In genomic region chr22:49999063-49999900, GRCh38 we compare ENCODE assay signal across 11 cellular contexts. TPM values are rescaled to one million over a fixed set of nuclear protein-coding genes. Genes with fewer than 3 reads are reported as not detected.
DNase-seq lines count a peak whose midpoint lies in the region; ATAC-seq, FAIRE-seq and TF ChIP-seq lines count a peak whose summit lies in the region.
"Had no signal": no experiment of that assay in that cellular context is flagged by ENCODE, and none has a peak within 500 bp of the region (broad histone marks: within the 10 kb centered on the region; RNA-seq: fewer than 3 reads in every experiment).

No MANE protein-coding gene starts in this region.

- H4K20me1 ChIP-seq in astrocyte (ENCODE audit: insufficient read depth, low read length): no peaks in the 10 kb centered on the region

- peaks cover 4% of the 10 kb centered on the region for H3K4me1 Mint-ChIP-seq in astrocyte (ENCODE audit: low read depth, unreplicated experiment)
- H3K4me1 Mint-ChIP-seq in stimulated activated naive B cell treated with anti-CD40 and anti-IgM and Interleukin-4, amounts not matched to agents 10 μg/mL and 1 μg/mL and 100 μg/mL, for 72 hours: peaks cover 13 to 21% of the 10 kb centered on the region in 2 donors

- H3K4me3 ChIP-seq in astrocyte (ENCODE audit: insufficient read depth, low read depth, low read length): no peak overlapping the region
- H3K4me3 ChIP-seq in iPS-18a (ENCODE audit: low read length): peak overlapping the region; percentile 51

- no peak overlapping the region for H3K27ac ChIP-seq in astrocyte (ENCODE audit: low read depth, low read length)
- H3K27ac ChIP-seq in iPS-18a (ENCODE audit: low read length): no peak overlapping the region
- H3K27ac ChIP-seq: neutrophil had no signal

- no peak overlapping the region for H3K9ac ChIP-seq in astrocyte (ENCODE audit: low read length)
- no peak overlapping the region for H3K9ac ChIP-seq in iPS-18a (ENCODE audit: low read length)

- H3K4me1 ChIP-seq in astrocyte (ENCODE audit: insufficient read depth, low read length) (no peaks in the 10 kb centered on the region), iPS-18a (ENCODE audit: control insufficient read depth, low read depth, low read length) (no peaks in the 10 kb centered on the region)

- peak overlapping the region; percentile 52 for H3K4me2 ChIP-seq in astrocyte (ENCODE audit: low read length)

- peaks cover 2% of the 10 kb centered on the region for H3K36me3 Mint-ChIP-seq in astrocyte (ENCODE audit: low read depth, unreplicated experiment)
- no peaks in the 10 kb centered on the region for H3K36me3 Mint-ChIP-seq in stimulated activated naive B cell treated with anti-CD40 and anti-IgM and Interleukin-4, amounts not matched to agents 10 μg/mL and 1 μg/mL and 100 μg/mL, for 72 hours
- H3K36me3 Mint-ChIP-seq: stimulated activated memory B cell treated with anti-CD40 and anti-IgM and Interleukin-4, amounts not matched to agents 10 μg/mL and 1 μg/mL and 100 μg/mL, for 72 hours had no signal

- H3K79me2 ChIP-seq in astrocyte (ENCODE audit: insufficient read depth, low read length): no peaks in the 10 kb centered on the region

- DNase-seq in activated CD4-positive, alpha-beta T cell treated with anti-CD3 and anti-CD28 coated beads for 48 hours: peak; percentile 43
- DNase-seq in activated CD4-positive, alpha-beta T cell treated with anti-CD3 and anti-CD28 coated beads for 4 hours: no peak
- DNase-seq in astrocyte (ENCODE audit: low read depth) (no peak), NCI-H345 treated with DMSO at 0.1 percent for 48 hours (lab: John Stamatoyannopoulos, UW; ENCODE audit: unreplicated experiment) (no peak), NCI-H1105 (lab: John Stamatoyannopoulos, UW) (no peak)
- no peak for DNase-seq in stimulated activated naive B cell treated with anti-CD40 and anti-IgM and Interleukin-4, amounts not matched to agents 10 μg/mL and 1 μg/mL and 100 μg/mL, for 72 hours

- H3K9me3 Mint-ChIP-seq in astrocyte (ENCODE audit: unreplicated experiment): peaks cover 2% of the 10 kb centered on the region
- H3K9me3 Mint-ChIP-seq in stimulated activated naive B cell treated with anti-CD40 and anti-IgM and Interleukin-4, amounts not matched to agents 10 μg/mL and 1 μg/mL and 100 μg/mL, for 72 hours: no peaks in the 10 kb centered on the region
- H3K9me3 Mint-ChIP-seq: stimulated activated memory B cell treated with anti-CD40 and anti-IgM and Interleukin-4, amounts not matched to agents 10 μg/mL and 1 μg/mL and 100 μg/mL, for 72 hours had no signal

- no peak for TF ChIP-seq CTCF in astrocyte (IDR thresholded peaks at IDR 0.05; ENCODE audit: insufficient read depth, low read depth, low read length)

- no peaks in the 10 kb centered on the region for H3K9me3 ChIP-seq in astrocyte (ENCODE audit: insufficient read depth, low read depth, low read length)
- no peaks in the 10 kb centered on the region for H3K9me3 ChIP-seq in iPS-18a (ENCODE audit: control insufficient read depth, low read depth, low read length)
- H3K9me3 ChIP-seq: neutrophil had no signal

- peaks cover 32% of the 10 kb centered on the region for H3K27me3 Mint-ChIP-seq in astrocyte (ENCODE audit: low read depth, unreplicated experiment)
- H3K27me3 Mint-ChIP-seq in stimulated activated naive B cell treated with anti-CD40 and anti-IgM and Interleukin-4, amounts not matched to agents 10 μg/mL and 1 μg/mL and 100 μg/mL, for 72 hours: peaks cover 18 to 33% of the 10 kb centered on the region in 2 donors

- peak overlapping the region; percentile 56 for H2AFZ ChIP-seq in astrocyte (ENCODE audit: low read depth, low read length)

- H3K27me3 ChIP-seq in astrocyte (ENCODE audit: insufficient read depth, low read length): peaks cover 10% of the 10 kb centered on the region
- H3K27me3 ChIP-seq in iPS-18a (ENCODE audit: control insufficient read depth, insufficient read depth, low read length): peaks cover 24% of the 10 kb centered on the region

- no peak for FAIRE-seq in astrocyte (lab: Jason Lieb, UNC)

- ATAC-seq in stimulated activated naive B cell treated with anti-CD40 and anti-IgM and Interleukin-4, amounts not matched to agents 10 μg/mL and 1 μg/mL and 100 μg/mL, for 72 hours (replicated peaks): peak; percentile 57
- no peak for ATAC-seq in GM21528 (IDR thresholded peaks at IDR 0.05; ENCODE audit: low FRiP score, unreplicated experiment)
- ATAC-seq: stimulated activated memory B cell treated with anti-CD40 and anti-IgM and Interleukin-4, amounts not matched to agents 10 μg/mL and 1 μg/mL and 100 μg/mL, for 72 hours had no signal

- no peak overlapping the region for H3K27ac Mint-ChIP-seq in astrocyte (ENCODE audit: unreplicated experiment)
- no peak overlapping the region for H3K27ac Mint-ChIP-seq in stimulated activated naive B cell treated with anti-CD40 and anti-IgM and Interleukin-4, amounts not matched to agents 10 μg/mL and 1 μg/mL and 100 μg/mL, for 72 hours
- H3K27ac Mint-ChIP-seq: stimulated activated memory B cell treated with anti-CD40 and anti-IgM and Interleukin-4, amounts not matched to agents 10 μg/mL and 1 μg/mL and 100 μg/mL, for 72 hours had no signal

- H3K4me3 Mint-ChIP-seq in astrocyte (ENCODE audit: unreplicated experiment): peak overlapping the region; percentile 45
- no peak overlapping the region for H3K4me3 Mint-ChIP-seq in stimulated activated naive B cell treated with anti-CD40 and anti-IgM and Interleukin-4, amounts not matched to agents 10 μg/mL and 1 μg/mL and 100 μg/mL, for 72 hours
- H3K4me3 Mint-ChIP-seq: stimulated activated memory B cell treated with anti-CD40 and anti-IgM and Interleukin-4, amounts not matched to agents 10 μg/mL and 1 μg/mL and 100 μg/mL, for 72 hours had no signal

- H3K36me3 ChIP-seq in astrocyte (ENCODE audit: insufficient read depth, low read length) (no peaks in the 10 kb centered on the region), iPS-18a (ENCODE audit: control insufficient read depth, low read depth, low read length) (no peaks in the 10 kb centered on the region)
- H3K36me3 ChIP-seq: neutrophil had no signal

RNA-seq across cellular contexts. Expression of gene IL17REL, which starts 13.3 kb away (rescaled TPM):
- not detected in 2 replicates for total RNA-seq in astrocyte
- total RNA-seq: NCI-H460 had no signal

RNA-seq across cellular contexts. Expression of gene PIM3, which starts 38.7 kb away (rescaled TPM):
- total RNA-seq in astrocyte: 15.1 and 15.5 TPM in 2 replicates

RNA-seq across cellular contexts. Expression of gene TTLL8, which starts 58.8 kb away (rescaled TPM):
- total RNA-seq in astrocyte: not detected in 2 replicates
- total RNA-seq: NCI-H460 had no signal
